8 cellular contexts compared by ENCODE assay signal in the genomic region with DNA sequence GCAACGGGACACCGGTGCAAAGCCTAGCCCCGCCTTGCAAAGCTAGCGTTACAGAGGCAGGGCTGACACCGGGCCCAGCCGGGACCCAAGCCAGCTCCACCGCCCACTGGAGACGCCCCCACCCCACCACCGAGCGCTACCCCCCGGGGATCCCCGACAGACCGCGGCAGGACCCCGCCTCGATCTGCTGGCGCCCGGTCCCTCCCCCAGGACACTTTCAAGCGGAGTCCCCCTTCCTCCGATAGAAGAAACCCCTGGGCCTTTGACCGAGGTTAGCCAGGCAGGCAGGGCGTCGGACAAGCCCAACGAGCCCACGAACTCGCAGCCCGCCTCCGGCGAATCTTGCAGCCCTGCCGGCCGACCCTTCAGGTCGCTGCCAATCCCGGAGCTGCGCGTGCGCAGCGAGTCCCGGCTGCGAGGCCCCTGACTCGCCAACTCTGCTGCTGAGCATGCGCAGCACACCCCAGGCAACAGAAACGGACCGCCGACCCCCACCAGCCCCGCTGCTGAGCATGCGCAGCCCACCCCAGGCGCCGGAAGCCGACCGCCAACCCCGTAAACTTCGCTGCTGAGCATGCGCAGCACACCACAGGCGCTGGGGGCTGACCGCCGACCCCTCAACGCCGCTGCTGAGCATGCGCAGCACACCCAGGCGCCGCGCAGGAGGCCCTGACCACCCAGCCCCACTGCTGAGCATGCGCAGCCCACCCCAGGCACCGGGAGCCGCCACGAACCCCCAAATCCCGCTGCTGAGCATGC. TPM values are rescaled to one million over a fixed set of nuclear protein-coding genes. Genes with fewer than 3 reads are reported as not detected.
A peak's percentile ranks its signal among the peaks of the same experiment; 100 is the strongest.
DNase-seq lines count a peak whose midpoint lies in the region; ATAC-seq and TF ChIP-seq lines count a peak whose summit lies in the region.

No MANE protein-coding gene starts in this region.

- H3K27me3 Mint-ChIP-seq in CD4-positive, alpha-beta T cell = no peaks in the 10 kb centered on the region
- no peaks in the 10 kb centered on the region for H3K27me3 Mint-ChIP-seq in activated CD8-positive, alpha-beta T cell treated with anti-CD3 and anti-CD28 coated beads for 36 hours

- peak overlapping the region; percentile 88 for H3K27ac Mint-ChIP-seq in CD4-positive, alpha-beta T cell
- peak overlapping the region; percentile 87 for H3K27ac Mint-ChIP-seq in activated CD8-positive, alpha-beta T cell treated with anti-CD3 and anti-CD28 coated beads for 36 hours

- POLR2A ChIA-PET in CD4-positive, alpha-beta T cell (lab: Charles Lee) = interaction anchor here (0.8 to 4.0 kb wide), 11 partner anchors 12 to 141 kb away, joined by 3 to 56 read pairs (median 5); partner anchors contain the start of genes EIPR1, RNASEH1, RPS7 and TRAPPC12
- POLR2A ChIA-PET in activated CD8-positive, alpha-beta T cell treated with anti-CD3 and anti-CD28 coated beads for 36 hours (lab: Charles Lee) = interaction anchor here (0.8 to 1.2 kb wide), 4 partner anchors 14 to 61 kb away, joined by 3 read pairs; no protein-coding TSS in a partner anchor

- H3K9me3 ChIP-seq in CD4-positive, alpha-beta T cell (ENCODE audit: control insufficient read depth, low read length) = no peaks in the 10 kb centered on the region
- H3K9me3 ChIP-seq in ectodermal cell (ENCODE audit: control insufficient read depth, low read length) (no peaks in the 10 kb centered on the region), lung (ENCODE audit: control insufficient read depth in 2 of 2, insufficient read depth in 1 of 2, low read length in 1 of 2) (no peaks in the 10 kb centered on the region)

- DNase-seq in CD4-positive, alpha-beta T cell = peak; percentile 94 to 99 (median 98)
- DNase-seq in HK-2 (ENCODE audit: unreplicated experiment) (peak; percentile 100), NCI-H82 treated with DMSO at 0.1 percent for 48 hours (lab: John Stamatoyannopoulos, UW; ENCODE audit: unreplicated experiment) (peak; percentile 89), lung (ENCODE audit: low spot score) (peak; percentile 97)
- DNase-seq in activated CD8-positive, alpha-beta T cell treated with anti-CD3 and anti-CD28 coated beads for 36 hours = peak; percentile 97
- peak; percentile 96 to 98 (median 97) for DNase-seq in stimulated activated CD4-positive, alpha-beta T cell treated with anti-CD3 and anti-CD28 coated beads, TNF-alpha, amount 100 ng/mL, for 24 hours (ENCODE audit: low read depth in 3 of 3)

- no peak for TF ChIP-seq CTCF in CD4-positive, alpha-beta T cell (IDR thresholded peaks at IDR 0.05)
- TF ChIP-seq CTCF in activated CD8-positive, alpha-beta T cell treated with anti-CD3 and anti-CD28 coated beads for 36 hours (IDR thresholded peaks at IDR 0.05) = no peak
- TF ChIP-seq CTCF in lung (IDR thresholded peaks at IDR 0.05; ENCODE audit: control extremely low read depth, extremely low read depth) = no peak

- H3K4me1 Mint-ChIP-seq in CD4-positive, alpha-beta T cell (ENCODE audit: low read depth) = peaks cover 46% of the 10 kb centered on the region
- H3K4me1 Mint-ChIP-seq in activated CD8-positive, alpha-beta T cell treated with anti-CD3 and anti-CD28 coated beads for 36 hours (ENCODE audit: low read depth) = peaks cover 26% of the 10 kb centered on the region

- peaks cover 49% of the 10 kb centered on the region for H3K36me3 Mint-ChIP-seq in CD4-positive, alpha-beta T cell (ENCODE audit: low read depth)
- H3K36me3 Mint-ChIP-seq in activated CD8-positive, alpha-beta T cell treated with anti-CD3 and anti-CD28 coated beads for 36 hours (ENCODE audit: low read depth) = peaks cover 24% of the 10 kb centered on the region

- intact Hi-C loops in CD4-positive, alpha-beta T cell (cut with DNase I, micrococcal nuclease) = loop anchor here (1.0 to 10.0 kb wide), 4 partner anchors 40 to 904 kb away; partner anchors contain the start of genes RNASEH1 (in 2 of the 2), RPS7 (in 1 of the 2) and TRAPPC12 (in 1 of the 2)
- intact Hi-C loops in activated CD8-positive, alpha-beta T cell treated with anti-CD3 and anti-CD28 coated beads for 36 hours (cut with micrococcal nuclease) = no loop called here

- peaks cover 4% of the 10 kb centered on the region for H3K9me3 Mint-ChIP-seq in CD4-positive, alpha-beta T cell
- H3K9me3 Mint-ChIP-seq in activated CD8-positive, alpha-beta T cell treated with anti-CD3 and anti-CD28 coated beads for 36 hours = peaks cover 7% of the 10 kb centered on the region

- H3K4me1 ChIP-seq in ectodermal cell (ENCODE audit: control insufficient read depth, insufficient read depth, low read length) (peaks cover 3% of the 10 kb centered on the region), lung (ENCODE audit: control insufficient read depth in 2 of 2, insufficient read depth in 2 of 2, low read length in 2 of 2) (peaks cover 6 to 10% of the 10 kb centered on the region in 2 donors)

- 0% methylated on average over 67 of the region's 67 CpGs for WGBS in ectodermal cell, 2 experiments
- WGBS in lung, 2 donors = 0% methylated on average over 66 to 67 of the region's 67 CpGs

- peaks cover 6% of the 10 kb centered on the region for H3K36me3 ChIP-seq in ectodermal cell (ENCODE audit: control insufficient read depth, insufficient read depth, low read length)
- H3K36me3 ChIP-seq in lung (ENCODE audit: control insufficient read depth in 2 of 2, insufficient read depth in 2 of 2, low read length in 2 of 2) = no peaks in the 10 kb centered on the region

- CTCF ChIA-PET in CD4-positive, alpha-beta T cell (lab: Charles Lee) = no interaction called here
- CTCF ChIA-PET in activated CD8-positive, alpha-beta T cell treated with anti-CD3 and anti-CD28 coated beads for 36 hours (lab: Charles Lee) = no interaction called here

- ATAC-seq in CD4-positive, alpha-beta T cell (ENCODE audit: poor library complexity) = peak; percentile 65
- peak; percentile 74 for ATAC-seq in GM19455 (IDR thresholded peaks at IDR 0.05; ENCODE audit: unreplicated experiment)
- peak; percentile 88 for ATAC-seq in activated CD8-positive, alpha-beta T cell treated with anti-CD3 and anti-CD28 coated beads for 36 hours
- peak; percentile 89 for ATAC-seq in lung (ENCODE audit: insufficient read depth, low FRiP score)

- peak overlapping the region; percentile 94 for H3K4me3 Mint-ChIP-seq in CD4-positive, alpha-beta T cell
- peak overlapping the region; percentile 89 for H3K4me3 Mint-ChIP-seq in activated CD8-positive, alpha-beta T cell treated with anti-CD3 and anti-CD28 coated beads for 36 hours

- H3K27me3 ChIP-seq in CD4-positive, alpha-beta T cell (ENCODE audit: control insufficient read depth, insufficient read depth, low read length) = no peaks in the 10 kb centered on the region
- H3K27me3 ChIP-seq in ectodermal cell (ENCODE audit: control insufficient read depth, insufficient read depth, low read length, poor library complexity, severe bottlenecking) = no peaks in the 10 kb centered on the region
- no peaks in the 10 kb centered on the region for H3K27me3 ChIP-seq in lung (ENCODE audit: control insufficient read depth, insufficient read depth)

- H3K4me3 ChIP-seq in ectodermal cell (ENCODE audit: insufficient read depth, low read depth, low read length) (peak overlapping the region; percentile 68), lung (peak overlapping the region; percentile 86)

- peak overlapping the region; percentile 96 for H3K27ac ChIP-seq in CD4-positive, alpha-beta T cell (ENCODE audit: low read depth, low read length)
- peak overlapping the region; percentile 97 for H3K27ac ChIP-seq in ectodermal cell (ENCODE audit: insufficient read depth, low read depth, low read length, poor library complexity, severe bottlenecking)
- peak overlapping the region; percentile 98 to 99 for H3K27ac ChIP-seq in lung (ENCODE audit: low read depth in 1 of 2, low read length in 1 of 2)

RNA-seq across cellular contexts. Expression of gene ADI1, which starts 0.7 kb away (rescaled TPM):
- total RNA-seq in CD4-positive, alpha-beta T cell = 10 to 100 TPM; 28.4 to 30.2 TPM
- total RNA-seq in activated CD8-positive, alpha-beta T cell treated with anti-CD3 and anti-CD28 coated beads for 36 hours = 10 to 100 TPM; 15.7 to 18.2 TPM
- polyA plus RNA-seq in ectodermal cell (2013, experiment 1 of 4) = 40.1 TPM
- 31.8 TPM for polyA plus RNA-seq in ectodermal cell (2013, experiment 2 of 4)
- 24.2 TPM for polyA plus RNA-seq in ectodermal cell (2013, experiment 3 of 4)
- polyA plus RNA-seq in ectodermal cell (2013, experiment 4 of 4) = 25.7 TPM
- 10 to 100 TPM; 52.5 to 65.2 TPM for total RNA-seq in lung
- 10 to 100 TPM; 46.8 to 59.3 TPM for polyA plus RNA-seq in lung

RNA-seq across cellular contexts. Expression of gene RNASEH1, which starts 39.5 kb away (rescaled TPM):
- 10 to 100 TPM; 31.5 to 31.9 TPM for total RNA-seq in CD4-positive, alpha-beta T cell
- 10 to 100 TPM; 23.4 to 24.7 TPM for total RNA-seq in activated CD8-positive, alpha-beta T cell treated with anti-CD3 and anti-CD28 coated beads for 36 hours
- polyA plus RNA-seq in ectodermal cell (2013, experiment 1 of 4) = 31.2 TPM
- 32.3 TPM for polyA plus RNA-seq in ectodermal cell (2013, experiment 2 of 4)
- 20.1 TPM for polyA plus RNA-seq in ectodermal cell (2013, experiment 3 of 4)
- 22.9 TPM for polyA plus RNA-seq in ectodermal cell (2013, experiment 4 of 4)
- total RNA-seq in lung = 10 to 100 TPM; 13.2 to 24.5 TPM
- 10 to 100 TPM in 1 of 2 donors, 1 to 10 TPM in 1; 9.6 to 17.3 TPM for polyA plus RNA-seq in lung

RNA-seq across cellular contexts. Expression of gene RPS7, which starts 56.4 kb away (rescaled TPM):
- 1,000 to 10,000 TPM; 2,016 to 2,098 TPM for total RNA-seq in CD4-positive, alpha-beta T cell
- total RNA-seq in activated CD8-positive, alpha-beta T cell treated with anti-CD3 and anti-CD28 coated beads for 36 hours = 1,000 to 10,000 TPM; 1,838 to 1,893 TPM
- 2,207 TPM for polyA plus RNA-seq in ectodermal cell (2013, experiment 1 of 4)
- polyA plus RNA-seq in ectodermal cell (2013, experiment 2 of 4) = 2,028 TPM
- 2,212 TPM for polyA plus RNA-seq in ectodermal cell (2013, experiment 3 of 4)
- 2,303 TPM for polyA plus RNA-seq in ectodermal cell (2013, experiment 4 of 4)
- total RNA-seq in lung = 1,000 to 10,000 TPM; 1,011 to 1,210 TPM
- polyA plus RNA-seq in lung = 1,000 to 10,000 TPM; 1,447 to 3,656 TPM

Comparison
In these comparisons a context has a peak if more than half of its experiments do, and no peak if none do; other contexts are left out.
1. Peak in every context shown above with its lines: DNase-seq, ATAC-seq, H3K4me3 ChIP-seq and H3K27ac ChIP-seq.